In the genomic region with DNA sequence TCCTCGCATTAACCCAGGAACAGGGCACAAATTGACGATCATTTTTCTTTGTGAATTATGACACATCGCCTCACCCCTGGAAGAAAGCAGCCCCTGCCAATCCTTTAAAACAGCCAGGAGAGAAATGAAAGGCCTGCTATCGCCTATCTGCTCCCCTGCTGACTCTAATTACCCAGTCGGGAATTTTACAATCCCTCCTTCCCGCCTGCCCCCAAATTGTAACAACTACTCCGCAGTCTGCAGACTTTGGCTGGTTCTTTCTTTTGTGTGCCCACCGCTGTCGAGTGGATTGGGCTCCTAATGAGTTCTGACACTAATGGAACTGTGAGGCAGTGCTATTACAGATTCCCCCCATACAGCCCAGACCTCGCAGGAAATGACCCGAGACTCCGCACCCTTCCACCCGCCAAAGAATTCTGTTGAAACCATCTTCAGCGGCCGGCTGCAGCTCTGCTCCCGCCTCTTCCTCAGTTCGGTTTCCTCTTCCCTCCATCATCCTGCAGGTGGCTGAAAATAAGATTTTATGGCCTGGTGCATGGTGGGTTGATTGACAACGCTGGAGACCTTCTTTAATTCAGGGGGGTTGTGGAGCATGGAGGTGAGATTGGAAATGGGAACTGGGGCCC, we compare ENCODE assay signal across 1 cellular context.
TF ChIP-seq lines count a peak whose summit lies in the region.

No MANE protein-coding gene starts in this region.

TF ChIP-seq in GM23338, 12 proteins besides CTCF, POLR2A, EP300 and RAD21 (continued from another document):
- TF ChIP-seq, protein P1, sequence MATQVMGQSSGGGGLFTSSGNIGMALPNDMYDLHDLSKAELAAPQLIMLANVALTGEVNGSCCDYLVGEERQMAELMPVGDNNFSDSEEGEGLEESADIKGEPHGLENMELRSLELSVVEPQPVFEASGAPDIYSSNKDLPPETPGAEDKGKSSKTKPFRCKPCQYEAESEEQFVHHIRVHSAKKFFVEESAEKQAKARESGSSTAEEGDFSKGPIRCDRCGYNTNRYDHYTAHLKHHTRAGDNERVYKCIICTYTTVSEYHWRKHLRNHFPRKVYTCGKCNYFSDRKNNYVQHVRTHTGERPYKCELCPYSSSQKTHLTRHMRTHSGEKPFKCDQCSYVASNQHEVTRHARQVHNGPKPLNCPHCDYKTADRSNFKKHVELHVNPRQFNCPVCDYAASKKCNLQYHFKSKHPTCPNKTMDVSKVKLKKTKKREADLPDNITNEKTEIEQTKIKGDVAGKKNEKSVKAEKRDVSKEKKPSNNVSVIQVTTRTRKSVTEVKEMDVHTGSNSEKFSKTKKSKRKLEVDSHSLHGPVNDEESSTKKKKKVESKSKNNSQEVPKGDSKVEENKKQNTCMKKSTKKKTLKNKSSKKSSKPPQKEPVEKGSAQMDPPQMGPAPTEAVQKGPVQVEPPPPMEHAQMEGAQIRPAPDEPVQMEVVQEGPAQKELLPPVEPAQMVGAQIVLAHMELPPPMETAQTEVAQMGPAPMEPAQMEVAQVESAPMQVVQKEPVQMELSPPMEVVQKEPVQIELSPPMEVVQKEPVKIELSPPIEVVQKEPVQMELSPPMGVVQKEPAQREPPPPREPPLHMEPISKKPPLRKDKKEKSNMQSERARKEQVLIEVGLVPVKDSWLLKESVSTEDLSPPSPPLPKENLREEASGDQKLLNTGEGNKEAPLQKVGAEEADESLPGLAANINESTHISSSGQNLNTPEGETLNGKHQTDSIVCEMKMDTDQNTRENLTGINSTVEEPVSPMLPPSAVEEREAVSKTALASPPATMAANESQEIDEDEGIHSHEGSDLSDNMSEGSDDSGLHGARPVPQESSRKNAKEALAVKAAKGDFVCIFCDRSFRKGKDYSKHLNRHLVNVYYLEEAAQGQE (IDR thresholded peaks at IDR 0.05; ENCODE audit: unreplicated experiment), result no peak
- TF ChIP-seq STAT1 (IDR thresholded peaks at IDR 0.05; ENCODE audit: unreplicated experiment), result no peak
- TF ChIP-seq ZNF331 (CRISPR knock-in tag; IDR thresholded peaks at IDR 0.05; ENCODE audit: low read depth), result no peak
- TF ChIP-seq EZH2phosphoT487 (IDR thresholded peaks at IDR 0.05; ENCODE audit: unreplicated experiment), result no peak
- TF ChIP-seq ZNF114 (CRISPR knock-in tag; IDR thresholded peaks at IDR 0.05), result no peak
- TF ChIP-seq NANOG (IDR thresholded peaks at IDR 0.05; ENCODE audit: borderline replicate concordance), result no peak
- TF ChIP-seq POLR2AphosphoS5 (IDR thresholded peaks at IDR 0.05; ENCODE audit: low read depth), result no peak
- TF ChIP-seq EZH2 (IDR thresholded peaks at IDR 0.05; ENCODE audit: low read depth, unreplicated experiment), result no peak
- no peak for TF ChIP-seq JUNB (IDR thresholded peaks at IDR 0.05; ENCODE audit: unreplicated experiment)
- TF ChIP-seq CREB1 (CRISPR knock-in tag; IDR thresholded peaks at IDR 0.05; ENCODE audit: low read depth), result no peak
- TF ChIP-seq ZNF462 (CRISPR knock-in tag; IDR thresholded peaks at IDR 0.05), result no peak
